8 cellular contexts compared by ENCODE assay signal in genomic region chr1:3856923-3857790, GRCh38. TPM values are rescaled to one million over a fixed set of nuclear protein-coding genes. Genes with fewer than 3 reads are reported as not detected.
DNase-seq lines count a peak whose midpoint lies in the region; ATAC-seq and TF ChIP-seq lines count a peak whose summit lies in the region.

Gene CEP104, minus strand, starts transcription at chr1:3857211. Its CDS starts 4,804 bp downstream, at chr1:3852407.
Gene DFFB, plus strand, starts transcription at chr1:3857476. Its CDS starts 128 bp downstream, at chr1:3857604.

- H3K4me3 Mint-ChIP-seq in naive thymus-derived CD8-positive, alpha-beta T cell, result peak within 1 kb of the TSS; percentile 94 to 100 (median 97)

- H3K27ac Mint-ChIP-seq in naive thymus-derived CD8-positive, alpha-beta T cell, result peak within 1 kb of the TSS; percentile 89 to 97 (median 95)

- no peaks in the 10 kb centered on the region for H3K27me3 ChIP-seq in DND-41 (ENCODE audit: insufficient read depth, low read length, poor library complexity)
- no peaks in the 10 kb centered on the region for H3K27me3 ChIP-seq in KMS-11 (ENCODE audit: insufficient read depth, low read depth)

- peak within 1 kb of the TSS; percentile 77 for H2AFZ ChIP-seq in DND-41 (ENCODE audit: low read depth, low read length)
- peak within 1 kb of the TSS; percentile 94 for H2AFZ ChIP-seq in KMS-11 (ENCODE audit: low read depth)

- H3K27ac ChIP-seq in DND-41 (ENCODE audit: low read length), result peak within 1 kb of the TSS; percentile 80
- peak within 1 kb of the TSS; percentile 28 for H3K27ac ChIP-seq in KMS-11

- H3K9me3 Mint-ChIP-seq in naive thymus-derived CD8-positive, alpha-beta T cell, result no peaks in the 10 kb centered on the region

- H3K79me2 ChIP-seq in DND-41 (ENCODE audit: insufficient read depth, low read length) (peaks cover 58% of the 10 kb centered on the region), KMS-11 (ENCODE audit: insufficient read depth, low read depth) (peaks cover 31% of the 10 kb centered on the region)

- H3K4me1 ChIP-seq in DND-41 (ENCODE audit: insufficient read depth, low read length) (peaks cover 34% of the 10 kb centered on the region), KMS-11 (ENCODE audit: low read depth, poor library complexity, severe bottlenecking) (peaks cover 15% of the 10 kb centered on the region)

- TF ChIP-seq CTCF in DND-41 (IDR thresholded peaks at IDR 0.05; ENCODE audit: borderline replicate concordance, extremely low read depth, low read length, poor library complexity, severe bottlenecking) (peak; percentile 50), KMS-11 (conservative IDR thresholded peaks at IDR 0.05; ENCODE audit: low read depth, low read length) (peak; percentile 26; the same call in 1 of the 2 replicates), fibroblast of mammary gland (conservative IDR thresholded peaks at IDR 0.05; ENCODE audit: control insufficient read depth, insufficient read depth, low read depth, low read length) (no peak)

- H3K9ac ChIP-seq in DND-41 (ENCODE audit: low read depth, low read length) (peak within 1 kb of the TSS; percentile 83), KMS-11 (peak within 1 kb of the TSS; percentile 54)

- peak within 1 kb of the TSS; percentile 98 for H3K4me2 ChIP-seq in DND-41 (ENCODE audit: insufficient read depth, low read length)
- H3K4me2 ChIP-seq in KMS-11, result peak within 1 kb of the TSS; percentile 92

- no peaks in the 10 kb centered on the region for H3K27me3 Mint-ChIP-seq in naive thymus-derived CD8-positive, alpha-beta T cell

- H3K36me3 ChIP-seq in DND-41 (ENCODE audit: insufficient read depth, low read length) (peaks cover 1% of the 10 kb centered on the region), KMS-11 (ENCODE audit: insufficient read depth) (no peaks in the 10 kb centered on the region)

- H3K4me3 ChIP-seq in DND-41 (ENCODE audit: low read depth in 1 of 2, low read length in 2 of 2) (peak within 1 kb of the TSS; percentile 62 to 93), KMS-11 (IDR thresholded peaks at IDR 0.05; ENCODE audit: insufficient read depth, low read depth, low read length) (peak within 1 kb of the TSS; percentile 52), fibroblast of mammary gland (ENCODE audit: control insufficient read depth, low read depth, low read length) (peak within 1 kb of the TSS; percentile 92)

- H3K4me1 Mint-ChIP-seq in naive thymus-derived CD8-positive, alpha-beta T cell, result peaks cover 15 to 59% (median 41%) of the 10 kb centered on the region in 4 donors

- DNase-seq in DND-41 (peak; percentile 89), RPMI7951 (ENCODE audit: low read depth) (peak; percentile 72), fibroblast of mammary gland (ENCODE audit: low read depth) (peak; percentile 69)
- peak; percentile 93 to 97 for DNase-seq in activated T-helper 1 cell treated with anti-CD3 and anti-CD28 coated beads, Interleukin-2, amount 50 U/mL, for 16 hours (ENCODE audit: low read depth in 1 of 2, low spot score in 1 of 2)
- DNase-seq in naive thymus-derived CD8-positive, alpha-beta T cell, result peak; percentile 96 to 99 (median 98)
- peak; percentile 95 to 98 (median 96) for DNase-seq in stimulated activated naive CD4-positive, alpha-beta T cell (lab: John Stamatoyannopoulos, UW)

- ATAC-seq in DND-41 (ENCODE audit: insufficient read depth, low read depth) (peak; percentile 87), GM21737 (IDR thresholded peaks at IDR 0.05; ENCODE audit: unreplicated experiment) (peak; percentile 91)
- peak; percentile 97 to 98 for ATAC-seq in naive thymus-derived CD8-positive, alpha-beta T cell

- no peaks in the 10 kb centered on the region for H3K9me3 ChIP-seq in DND-41 (ENCODE audit: insufficient read depth, low read length, severe bottlenecking)

- POLR2A ChIA-PET in naive thymus-derived CD8-positive, alpha-beta T cell (lab: Charles Lee), result interaction anchor here (0.6 to 5.2 kb wide), 5 partner anchors 24 to 224 kb away, joined by 3 to 62 read pairs (median 4); partner anchors contain the start of gene C1orf174

- H3K36me3 Mint-ChIP-seq in naive thymus-derived CD8-positive, alpha-beta T cell, result peaks cover 0 to 16% (median 0%) of the 10 kb centered on the region in 3 donors

- peaks cover 14% of the 10 kb centered on the region; the same call in 1 of the 2 replicates for H4K20me1 ChIP-seq in DND-41 (ENCODE audit: insufficient read depth, low read length)
- H4K20me1 ChIP-seq in KMS-11 (ENCODE audit: insufficient read depth), result peaks cover 5% of the 10 kb centered on the region; the same call in 1 of the 2 replicates

RNA-seq across cellular contexts. Expression of gene CEP104, which starts in this region (rescaled TPM):
- total RNA-seq in RPMI7951 (2014; rRNA removed; shearing (Covaris generic)), result 11.5 and 32.6 TPM in 2 replicates
- total RNA-seq in naive thymus-derived CD8-positive, alpha-beta T cell, result 10 to 100 TPM; 51.3 to 59.0 TPM
- polyA plus RNA-seq in naive thymus-derived CD8-positive, alpha-beta T cell, result 10 to 100 TPM; 13.1 to 19.4 (median 18.4) TPM

RNA-seq across cellular contexts. Expression of gene DFFB, which starts in this region (rescaled TPM):
- 4.4 and 9.4 TPM in 2 replicates for total RNA-seq in RPMI7951 (2014; rRNA removed; shearing (Covaris generic))
- total RNA-seq in naive thymus-derived CD8-positive, alpha-beta T cell, result 10 to 100 TPM; 20.6 to 21.1 TPM
- 10 to 100 TPM in 1 of 3 donors, 1 to 10 TPM in 2; 8.5 to 12.5 (median 9.8) TPM for polyA plus RNA-seq in naive thymus-derived CD8-positive, alpha-beta T cell

Comparison
In these comparisons a context has a peak if more than half of its experiments do, and no peak if none do; other contexts are left out.
1. Peak in every context shown above with its lines: DNase-seq, ATAC-seq, H3K4me3 ChIP-seq and H3K27ac ChIP-seq.